Comparison of ENCODE assay signal across 19 cellular contexts in the genomic region with DNA sequence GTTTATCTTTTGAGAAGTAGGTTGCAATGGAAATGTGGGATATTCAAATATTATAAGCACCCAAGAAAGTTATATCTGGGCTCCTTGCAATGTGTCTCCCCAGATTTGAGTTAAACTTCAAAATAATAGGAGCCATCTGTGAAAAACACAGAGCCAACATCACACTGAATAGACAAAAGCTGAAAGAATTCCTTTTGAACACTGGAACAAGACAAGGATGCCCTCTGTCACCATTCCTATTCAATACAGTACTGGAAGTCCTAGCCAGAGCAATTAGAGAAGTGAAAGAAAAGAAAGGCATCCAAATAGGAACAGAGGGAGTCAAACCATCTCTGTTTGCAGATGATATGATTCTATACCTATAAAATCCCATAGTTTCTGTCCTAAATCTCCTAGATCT.
"Had no signal": no experiment of that assay in that cellular context is flagged by ENCODE, and none has a peak within 500 bp of the region (broad histone marks: within the 10 kb centered on the region; RNA-seq: fewer than 3 reads in every experiment).

No MANE protein-coding gene starts in this region.

- H3K27ac ChIP-seq: colonic mucosa, esophagus muscularis mucosa, lower lobe of right lung, ovary, right lobe of liver, thyroid gland had no signal

- H3K27me3 ChIP-seq: colonic mucosa, esophagus muscularis mucosa, ovary, right lobe of liver, thyroid gland had no signal

- H3K9me3 ChIP-seq: colonic mucosa, esophagus muscularis mucosa, lower lobe of right lung, mucosa of descending colon, ovary, thyroid gland had no signal

- DNase-seq: colonic mucosa; effector memory CD4-positive, alpha-beta T cell; foreskin melanocyte; immature natural killer cell; left ventricle myocardium superior; lower lobe of right lung; mucosa of descending colon; naive B cell; occipital lobe; ovary; right lobe of liver; small intestine; stimulated activated CD4-positive, alpha-beta T cell treated with anti-CD3 and anti-CD28 coated beads, Interleukin-15, amount 100 ng/mL, for 24 hours; stimulated activated CD4-positive, alpha-beta T cell treated with anti-CD3 and anti-CD28 coated beads, Interleukin-2, amount 100 ng/mL, for 48 hours; stimulated activated naive B cell treated with anti-CD40 and anti-IgM and Interleukin-4, amounts not matched to agents 10 μg/mL and 1 μg/mL and 100 μg/mL, for 72 hours; thyroid gland; trophoblast cell had no signal

- H3K36me3 ChIP-seq: colonic mucosa, esophagus muscularis mucosa, lower lobe of right lung, ovary, right lobe of liver, thyroid gland had no signal

- H3K4me1 ChIP-seq: colonic mucosa, esophagus muscularis mucosa, lower lobe of right lung, right lobe of liver, thyroid gland had no signal

- H3K4me3 ChIP-seq: colonic mucosa, esophagus muscularis mucosa, lower lobe of right lung, mucosa of descending colon, ovary, right lobe of liver, thyroid gland had no signal

- ATAC-seq: left ventricle myocardium superior; lower lobe of right lung; mucosa of descending colon; natural killer cell treated with Interleukin-12 subunit alpha and Interleukin-12 subunit beta and Interleukin-15 and Interleukin-18, amount 100 ng/mL, for 72 hours; right lobe of liver; stimulated activated naive B cell treated with anti-CD40 and anti-IgM and Interleukin-4, amounts not matched to agents 10 μg/mL and 1 μg/mL and 100 μg/mL, for 72 hours had no signal
